8 cellular contexts compared by ENCODE assay signal in genomic region chr17:29140051-29140582, GRCh38. TPM values are rescaled to one million over a fixed set of nuclear protein-coding genes. Genes with fewer than 3 reads are reported as not detected.
DNase-seq lines count a peak whose midpoint lies in the region; ATAC-seq and TF ChIP-seq lines count a peak whose summit lies in the region.

No MANE protein-coding gene starts in this region.

- CTCF ChIA-PET in activated CD4-positive, alpha-beta T cell treated with anti-CD3 and anti-CD28 coated beads for 36 hours (lab: Charles Lee) = interaction anchor here (0.5 to 21.7 kb wide), 10 partner anchors 8 to 414 kb away, joined by 3 to 300 read pairs (median 4); partner anchors contain the start of gene MYO18A

- H3K4me3 Mint-ChIP-seq in CD14-positive monocyte = peak overlapping the region; percentile 87 to 98
- H3K4me3 Mint-ChIP-seq in activated CD4-positive, alpha-beta T cell treated with anti-CD3 and anti-CD28 coated beads for 36 hours = peak overlapping the region; percentile 89
- peak overlapping the region; percentile 63 for H3K4me3 Mint-ChIP-seq in chondrocyte (ENCODE audit: unreplicated experiment)

- POLR2A ChIA-PET in activated CD4-positive, alpha-beta T cell treated with anti-CD3 and anti-CD28 coated beads for 36 hours (lab: Charles Lee) = interaction anchor here (0.6 to 1.8 kb wide), 6 partner anchors 9 to 190 kb away, joined by 3 to 7 read pairs (median 4); partner anchors contain the start of genes NUFIP2 and PHF12

- H3K27me3 Mint-ChIP-seq in CD14-positive monocyte (ENCODE audit: low read depth in 3 of 3) (no peaks in the 10 kb centered on the region), chondrocyte (ENCODE audit: low read depth) (no peaks in the 10 kb centered on the region)
- no peaks in the 10 kb centered on the region for H3K27me3 Mint-ChIP-seq in activated CD4-positive, alpha-beta T cell treated with anti-CD3 and anti-CD28 coated beads for 36 hours

- TF ChIP-seq CTCF in CD14-positive monocyte (IDR thresholded peaks at IDR 0.05) (no peak), chondrocyte (IDR thresholded peaks at IDR 0.05) (no peak)

- H3K4me1 Mint-ChIP-seq in CD14-positive monocyte = peaks cover 68% of the 10 kb centered on the region
- H3K4me1 Mint-ChIP-seq in activated CD4-positive, alpha-beta T cell treated with anti-CD3 and anti-CD28 coated beads for 36 hours = peaks cover 74% of the 10 kb centered on the region
- H3K4me1 Mint-ChIP-seq in chondrocyte (ENCODE audit: low read depth) = peaks cover 40% of the 10 kb centered on the region

- no peaks in the 10 kb centered on the region for H3K9me3 Mint-ChIP-seq in CD14-positive monocyte
- H3K9me3 Mint-ChIP-seq in activated CD4-positive, alpha-beta T cell treated with anti-CD3 and anti-CD28 coated beads for 36 hours (ENCODE audit: low read depth) = no peaks in the 10 kb centered on the region
- no peaks in the 10 kb centered on the region for H3K9me3 Mint-ChIP-seq in chondrocyte (ENCODE audit: low read depth)

- H3K36me3 Mint-ChIP-seq in CD14-positive monocyte = peaks cover 12 to 24% of the 10 kb centered on the region in 2 donors
- peaks cover 2% of the 10 kb centered on the region for H3K36me3 Mint-ChIP-seq in activated CD4-positive, alpha-beta T cell treated with anti-CD3 and anti-CD28 coated beads for 36 hours (ENCODE audit: low read depth)
- no peaks in the 10 kb centered on the region for H3K36me3 Mint-ChIP-seq in chondrocyte (ENCODE audit: low read depth)

- peak overlapping the region; percentile 93 to 99 (median 96) for H3K27ac Mint-ChIP-seq in CD14-positive monocyte
- peak overlapping the region; percentile 97 for H3K27ac Mint-ChIP-seq in activated CD4-positive, alpha-beta T cell treated with anti-CD3 and anti-CD28 coated beads for 36 hours
- peak overlapping the region; percentile 86 for H3K27ac Mint-ChIP-seq in chondrocyte (ENCODE audit: unreplicated experiment)

- intact Hi-C loops in CD14-positive monocyte (cut with micrococcal nuclease) = loop anchor here (2.0 to 5.0 kb wide), 2 partner anchors 13 to 152 kb away; partner anchors contain the start of gene NUFIP2 (in 2 of the 2)
- intact Hi-C loops in activated CD4-positive, alpha-beta T cell treated with anti-CD3 and anti-CD28 coated beads for 36 hours (cut with DNase I, micrococcal nuclease) = loop anchor here (1.0 to 2.0 kb wide), 6 partner anchors 8 to 251 kb away; partner anchors contain the start of gene TAOK1 (in 1 of the 2)

- peak; percentile 81 for DNase-seq in CD14-positive monocyte (ENCODE audit: low spot score)
- peak; percentile 64 for DNase-seq in NCI-H2171 (lab: John Stamatoyannopoulos, UW)
- peak; percentile 92 for DNase-seq in activated CD4-positive, alpha-beta T cell treated with anti-CD3 and anti-CD28 coated beads for 36 hours
- no peak for DNase-seq in chondrocyte (ENCODE audit: low spot score)
- DNase-seq in lung microvascular endothelial cell (ENCODE audit: low read depth in 2 of 2) = peak; percentile 53 to 56
- DNase-seq in stimulated activated CD4-positive, alpha-beta T cell treated with anti-CD3 and anti-CD28 coated beads, TNF-alpha, amount 100 ng/mL, for 48 hours (ENCODE audit: low read depth in 3 of 3) = peak; percentile 61 to 80 (median 74)

- ATAC-seq in GM21528 (IDR thresholded peaks at IDR 0.05; ENCODE audit: low FRiP score, unreplicated experiment) (peak; percentile 51), GM18873 (IDR thresholded peaks at IDR 0.05; ENCODE audit: low FRiP score, unreplicated experiment) (no peak)
- ATAC-seq in activated CD4-positive, alpha-beta T cell treated with anti-CD3 and anti-CD28 coated beads for 36 hours = peak; percentile 60

RNA-seq across cellular contexts. Expression of gene MYO18A, which starts 40.1 kb away (rescaled TPM):
- 10 to 100 TPM in 1 of 2 donors, 1 to 10 TPM in 1; 6.3 to 11.0 TPM for polyA plus RNA-seq in CD14-positive monocyte
- total RNA-seq in activated CD4-positive, alpha-beta T cell treated with anti-CD3 and anti-CD28 coated beads for 36 hours = 10 to 100 TPM; 31.9 to 38.2 TPM
- total RNA-seq in chondrocyte = 24.4 to 30.0 TPM (median 26.1 TPM) in 3 replicates
- total RNA-seq in lung microvascular endothelial cell = 22.4 and 26.2 TPM in 2 replicates
